ENCODE assay signal across 8 cellular contexts in genomic region chr17:75588546-75589016, GRCh38. TPM values are rescaled to one million over a fixed set of nuclear protein-coding genes. Genes with fewer than 3 reads are reported as not detected.
A peak's percentile ranks its signal among the peaks of the same experiment; 100 is the strongest.
DNase-seq lines count a peak whose midpoint lies in the region; ATAC-seq and TF ChIP-seq lines count a peak whose summit lies in the region.

No MANE protein-coding gene starts in this region.

- H3K9me3 Mint-ChIP-seq in activated T-helper 17 cell treated with anti-CD3 and anti-CD28 coated beads, Interleukin-2, amount 50 U/mL, for 72 hours = no peaks in the 10 kb centered on the region

- no peaks in the 10 kb centered on the region for H3K27me3 Mint-ChIP-seq in activated T-helper 17 cell treated with anti-CD3 and anti-CD28 coated beads, Interleukin-2, amount 50 U/mL, for 72 hours

- no peak overlapping the region for H3K27ac ChIP-seq in iPS DF 6.9 (ENCODE audit: low read length)
- peak overlapping the region; percentile 55 to 93 (median 86) for H3K27ac ChIP-seq in skin epidermis

- no peaks in the 10 kb centered on the region for H3K4me1 Mint-ChIP-seq in activated T-helper 17 cell treated with anti-CD3 and anti-CD28 coated beads, Interleukin-2, amount 50 U/mL, for 72 hours

- WGBS in iPS DF 6.9 (ENCODE audit: insufficient coverage, insufficient read length) = no CpG with 5 or more reads among the region's 56 CpGs

- no peaks in the 10 kb centered on the region for H3K36me3 ChIP-seq in iPS DF 6.9 (ENCODE audit: control insufficient read depth, insufficient read depth, low read length)

- H3K4me1 ChIP-seq in iPS DF 6.9 (ENCODE audit: control insufficient read depth, insufficient read depth, low read length) = peaks cover 3% of the 10 kb centered on the region

- H3K36me3 Mint-ChIP-seq in activated T-helper 17 cell treated with anti-CD3 and anti-CD28 coated beads, Interleukin-2, amount 50 U/mL, for 72 hours (ENCODE audit: low read depth) = no peaks in the 10 kb centered on the region

- no peaks in the 10 kb centered on the region for H3K9me3 ChIP-seq in iPS DF 6.9 (ENCODE audit: control insufficient read depth, insufficient read depth, low read length)

- H3K27ac Mint-ChIP-seq in activated T-helper 17 cell treated with anti-CD3 and anti-CD28 coated beads, Interleukin-2, amount 50 U/mL, for 72 hours = no peak overlapping the region

- TF ChIP-seq CTCF in GM12865 (IDR thresholded peaks at IDR 0.05; ENCODE audit: insufficient read depth, low read depth, low read length, missing control alignments) = no peak

- ATAC-seq in HG02852 (IDR thresholded peaks at IDR 0.05; ENCODE audit: unreplicated experiment) (peak; percentile 26), HG03439 (IDR thresholded peaks at IDR 0.05; ENCODE audit: unreplicated experiment) (no peak), GM19455 (IDR thresholded peaks at IDR 0.05; ENCODE audit: unreplicated experiment) (no peak)
- ATAC-seq in activated T-helper 17 cell treated with anti-CD3 and anti-CD28 coated beads, Interleukin-2, amount 50 U/mL, for 72 hours (replicated peaks) = peak; percentile 38

- peak; percentile 13 for DNase-seq in GM12865 (ENCODE audit: low read depth)
- no peak for DNase-seq in iPS DF 6.9 (ENCODE audit: low read depth, low spot score)
- DNase-seq in SK-N-DZ (ENCODE audit: low spot score) = no peak

- H3K4me3 ChIP-seq in GM12865 (ENCODE audit: low read depth, low read length) (peak overlapping the region; percentile 38), iPS DF 6.9 (ENCODE audit: low read length) (peak overlapping the region; percentile 44; the same call in 1 of the 2 replicates), skin epidermis (peak overlapping the region; percentile 40 to 59 (median 53))

- H3K4me3 Mint-ChIP-seq in activated T-helper 17 cell treated with anti-CD3 and anti-CD28 coated beads, Interleukin-2, amount 50 U/mL, for 72 hours = no peak overlapping the region

- no peaks in the 10 kb centered on the region for H3K27me3 ChIP-seq in iPS DF 6.9 (ENCODE audit: control insufficient read depth, insufficient read depth, low read length)

RNA-seq across cellular contexts. Expression of gene MYO15B, which starts 1.0 kb away (rescaled TPM):
- 10 to 100 TPM; 10.2 to 44.5 TPM for total RNA-seq in activated T-helper 17 cell treated with anti-CD3 and anti-CD28 coated beads, Interleukin-2, amount 50 U/mL, for 72 hours
- polyA plus RNA-seq in SK-N-DZ (2014; cell fraction: cytosol; rRNA removed) = 0.32 TPM in 1 of 2 replicates, not detected in the other
- 1.5 and 1.6 TPM in 2 replicates for polyA plus RNA-seq in SK-N-DZ (2014; cell fraction: nucleus; rRNA removed)

RNA-seq across cellular contexts. Expression of gene SMIM5, which starts 44.7 kb away (rescaled TPM):
- total RNA-seq in activated T-helper 17 cell treated with anti-CD3 and anti-CD28 coated beads, Interleukin-2, amount 50 U/mL, for 72 hours = under 1 TPM in 1 of 2 donors, not detected in 1; 0.21 TPM
- not detected in 2 replicates for polyA plus RNA-seq in SK-N-DZ (2014; cell fraction: cytosol; rRNA removed)
- polyA plus RNA-seq in SK-N-DZ (2014; cell fraction: nucleus; rRNA removed) = 0.14 TPM in 1 of 2 replicates, not detected in the other

Comparison
In these comparisons a context has a peak if more than half of its experiments do, and no peak if none do; other contexts are left out.
1. ATAC-seq: peak in HG02852 (single experiment) and activated T-helper 17 cell treated with anti-CD3 and anti-CD28 coated beads, Interleukin-2, amount 50 U/mL, for 72 hours (single experiment); none in HG03439 (single experiment) and GM19455 (single experiment).
2. Peak in every context shown above with its lines, with median percentiles within 50 percentile points of each other: H3K4me3 ChIP-seq.